Comparison of ENCODE assay signal across 8 cellular contexts in the genomic region with DNA sequence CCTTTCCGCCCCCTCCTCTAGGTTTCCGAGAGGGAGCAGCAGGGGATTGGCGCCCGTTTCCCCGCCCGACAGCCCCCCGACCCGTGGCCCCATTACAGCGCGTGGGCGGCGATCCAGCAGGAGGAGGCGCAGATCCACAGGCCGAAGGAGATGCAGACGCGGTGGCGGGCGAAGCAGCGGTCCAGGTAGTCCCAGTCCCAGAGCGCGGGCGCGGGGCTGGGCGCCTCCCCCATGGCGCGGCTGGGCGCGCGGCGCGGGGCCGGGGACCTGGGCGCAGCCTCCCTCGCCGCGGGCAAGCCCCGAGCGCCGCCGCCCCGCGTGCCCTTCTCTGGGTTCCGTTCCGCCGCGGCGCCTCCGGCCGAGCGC. TPM values are rescaled to one million over a fixed set of nuclear protein-coding genes. Genes with fewer than 3 reads are reported as not detected.
DNase-seq lines count a peak whose midpoint lies in the region; ATAC-seq and TF ChIP-seq lines count a peak whose summit lies in the region.

No MANE protein-coding gene starts in this region.

- H3K4me1 ChIP-seq in muscle layer of colon (ENCODE audit: insufficient read depth, low read length): peaks cover 9% of the 10 kb centered on the region

- no peaks in the 10 kb centered on the region for H3K36me3 ChIP-seq in muscle layer of colon (ENCODE audit: insufficient read depth, low read length)

- no peaks in the 10 kb centered on the region for H3K27me3 Mint-ChIP-seq in activated T-cell treated with anti-CD3 and anti-CD28 coated beads, Interleukin-2, amount 50 U/mL, for 4 hours (ENCODE audit: low read depth)

- H3K27me3 ChIP-seq in dorsolateral prefrontal cortex (no peaks in the 10 kb centered on the region), muscle layer of colon (ENCODE audit: control insufficient read depth in 1 of 2, insufficient read depth in 2 of 2, low read length in 2 of 2) (no peaks in the 10 kb centered on the region)

- no peak for DNase-seq in activated T-cell treated with anti-CD3 and anti-CD28 coated beads, Interleukin-2, amount 50 U/mL, for 4 hours
- DNase-seq in activated T-cell treated with anti-CD3 and anti-CD28 coated beads, Interleukin-2, amount 50 U/mL, for 48 hours: no peak
- peak; percentile 78 for DNase-seq in NCI-H82 (lab: John Stamatoyannopoulos, UW)
- no peak for DNase-seq in dorsolateral prefrontal cortex
- no peak for DNase-seq in H4 (ENCODE audit: low spot score)
- no peak for DNase-seq in ecto neural progenitor cell (ENCODE audit: low spot score)

- no peaks in the 10 kb centered on the region for H3K36me3 Mint-ChIP-seq in activated T-cell treated with anti-CD3 and anti-CD28 coated beads, Interleukin-2, amount 50 U/mL, for 4 hours (ENCODE audit: insufficient read depth)

- peak overlapping the region; percentile 81 for H3K4me3 Mint-ChIP-seq in activated T-cell treated with anti-CD3 and anti-CD28 coated beads, Interleukin-2, amount 50 U/mL, for 4 hours

- H3K4me1 Mint-ChIP-seq in activated T-cell treated with anti-CD3 and anti-CD28 coated beads, Interleukin-2, amount 50 U/mL, for 4 hours (ENCODE audit: low read depth): peaks cover 4% of the 10 kb centered on the region

- H3K4me3 ChIP-seq in dorsolateral prefrontal cortex (peak overlapping the region; percentile 43 to 78 (median 66)), muscle layer of colon (ENCODE audit: low read depth in 1 of 2, low read length in 2 of 2) (peak overlapping the region; percentile 47 to 49)

- H3K9me3 ChIP-seq in muscle layer of colon (ENCODE audit: low read length): no peaks in the 10 kb centered on the region

- no peak for TF ChIP-seq CTCF in dorsolateral prefrontal cortex (IDR thresholded peaks at IDR 0.05 in 54 of 56, conservative IDR thresholded peaks at IDR 0.05 in 2 of 56; ENCODE audit: low read depth in 1 of 56, partially characterized antibody in 56 of 56)

- ATAC-seq in activated T-cell treated with anti-CD3 and anti-CD28 coated beads, Interleukin-2, amount 50 U/mL, for 4 hours: peak; percentile 73 to 74
- ATAC-seq in HG02840 (IDR thresholded peaks at IDR 0.05; ENCODE audit: low FRiP score, unreplicated experiment): peak; percentile 51

- peak overlapping the region in 20 of 59 donors; percentile 6 to 76 (median 49) for H3K27ac ChIP-seq in dorsolateral prefrontal cortex
- no peak overlapping the region for H3K27ac ChIP-seq in muscle layer of colon (ENCODE audit: low read depth, low read length)

- H3K9me3 Mint-ChIP-seq in activated T-cell treated with anti-CD3 and anti-CD28 coated beads, Interleukin-2, amount 50 U/mL, for 4 hours: no peaks in the 10 kb centered on the region

- no peak overlapping the region for H3K9ac ChIP-seq in muscle layer of colon (ENCODE audit: low read length)

- intact Hi-C loops in dorsolateral prefrontal cortex (cut with DNase I): no loop called here

RNA-seq across cellular contexts. Expression of a gene that starts 0.3 kb away (rescaled TPM):
- total RNA-seq in activated T-cell treated with anti-CD3 and anti-CD28 coated beads, Interleukin-2, amount 50 U/mL, for 4 hours: 1 to 10 TPM; 1.1 to 2.4 (median 2.0) TPM
- total RNA-seq in dorsolateral prefrontal cortex: 10 to 100 TPM in 119 of 120 experiments, 1 to 10 TPM in 1; 6.1 to 36.9 (median 20.8) TPM
- total RNA-seq in H4 (2014; rRNA removed; shearing (Covaris generic)): 6.6 and 8.4 TPM in 2 replicates

RNA-seq across cellular contexts. Expression of a gene that starts 39.0 kb away (rescaled TPM):
- 10 to 100 TPM; 68.4 to 82.0 (median 70.3) TPM for total RNA-seq in activated T-cell treated with anti-CD3 and anti-CD28 coated beads, Interleukin-2, amount 50 U/mL, for 4 hours
- 10 to 100 TPM; 19.3 to 41.3 (median 27.1) TPM for total RNA-seq in dorsolateral prefrontal cortex
- 43.5 and 51.6 TPM in 2 replicates for total RNA-seq in H4 (2014; rRNA removed; shearing (Covaris generic))

RNA-seq across cellular contexts. Expression of a gene that starts 52.7 kb away (rescaled TPM):
- total RNA-seq in activated T-cell treated with anti-CD3 and anti-CD28 coated beads, Interleukin-2, amount 50 U/mL, for 4 hours: 10 to 100 TPM in 2 of 3 donors, 1 to 10 TPM in 1; 9.9 to 27.8 (median 19.8) TPM
- 10 to 100 TPM in 29 of 120 experiments, 1 to 10 TPM in 91; 3.4 to 14.5 (median 8.3) TPM for total RNA-seq in dorsolateral prefrontal cortex
- total RNA-seq in H4 (2014; rRNA removed; shearing (Covaris generic)): 4.0 and 4.6 TPM in 2 replicates
